ENCODE assay signal across 34 cellular contexts in the genomic region with DNA sequence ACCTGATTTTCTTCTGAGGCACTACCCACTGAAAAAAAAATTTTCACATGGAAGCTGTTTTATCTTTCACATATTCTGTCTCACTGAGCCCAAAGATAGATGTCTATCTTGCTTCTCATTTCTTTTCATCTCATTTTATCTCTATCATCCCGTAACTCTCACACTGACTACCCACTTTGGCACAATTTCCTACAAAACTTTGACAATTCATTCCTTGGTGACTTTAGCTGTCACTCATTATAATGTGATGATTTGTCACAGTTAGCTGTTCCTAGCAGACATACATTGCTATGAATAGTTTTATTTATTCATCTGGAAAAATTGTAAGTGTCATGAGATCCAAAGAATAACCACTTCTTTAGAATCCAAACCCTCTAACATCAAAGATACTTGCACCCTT.
"Had no signal": no experiment of that assay in that cellular context is flagged by ENCODE, and none has a peak within 500 bp of the region (broad histone marks: within the 10 kb centered on the region; RNA-seq: fewer than 3 reads in every experiment).

No MANE protein-coding gene starts in this region.

- DNase-seq: Karpas-422, Kasumi-1, KG1, MG63, MM.1S, MV-4-11, NCI-H1048, NCI-H1092, NCI-H1092 treated with DMSO at 0.1 percent for 48 hours, NCI-H1105, NCI-H1105 treated with DMSO at 0.1 percent for 48 hours, NCI-H1417, NCI-H1417 treated with DMSO at 0.1 percent for 48 hours, NCI-H1436, NCI-H1436 treated with DMSO at 0.1 percent for 48 hours, NCI-H146, NCI-H1694, NCI-H1694 treated with DMSO at 0.1 percent for 48 hours, NCI-H187, NCI-H187 treated with DMSO at 0.1 percent for 48 hours, NCI-H1930, NCI-H2029, NCI-H2029 treated with DMSO at 0.1 percent for 48 hours, NCI-H2081, NCI-H2081 treated with DMSO at 0.1 percent for 48 hours, NCI-H2107, NCI-H2171, NCI-H2171 treated with DMSO at 0.1 percent for 48 hours, NCI-H2227 treated with DMSO at 0.1 percent for 48 hours, NCI-H226, NCI-H345, NCI-H446, NCI-H446 treated with DMSO at 0.1 percent for 48 hours had no signal

- H3K9ac ChIP-seq: KMS-11 had no signal

- H3K27ac ChIP-seq: KMS-11 had no signal

- H3K36me3 ChIP-seq: MG63 had no signal

- H3K4me2 ChIP-seq: KMS-11 had no signal

- H3K27me3 ChIP-seq: MG63 had no signal

- H3K4me3 ChIP-seq: MG63 had no signal

- H3K9me3 ChIP-seq: MG63 had no signal
